22 cellular contexts compared by ENCODE assay signal in genomic region chr10:113445736-113446135, GRCh38.
A peak's percentile ranks its signal among the peaks of the same experiment; 100 is the strongest.
DNase-seq lines count a peak whose midpoint lies in the region; ATAC-seq and TF ChIP-seq lines count a peak whose summit lies in the region.
"Had no signal": no experiment of that assay in that cellular context is flagged by ENCODE, and none has a peak within 500 bp of the region (broad histone marks: within the 10 kb centered on the region; RNA-seq: fewer than 3 reads in every experiment).

No MANE protein-coding gene starts in this region.

- no peak overlapping the region for H3K4me3 Mint-ChIP-seq in osteocyte (ENCODE audit: unreplicated experiment)
- H3K4me3 Mint-ChIP-seq: B cell; CD4-positive, alpha-beta T cell; CD8-positive, alpha-beta memory T cell; HFFc6 had no signal

- no peak for TF ChIP-seq POLR2A in esophagus muscularis mucosa (IDR thresholded peaks at IDR 0.05; ENCODE audit: low read depth)

- ATAC-seq in left lung: no peak
- ATAC-seq: GM12878 had no signal

- no peak overlapping the region for H3K4me3 ChIP-seq in esophagus muscularis mucosa
- H3K4me3 ChIP-seq in left lung: no peak overlapping the region
- H3K4me3 ChIP-seq: BLaER1, GM12878, GM23248 had no signal

- no peak for TF ChIP-seq EP300 in esophagus muscularis mucosa (IDR thresholded peaks at IDR 0.05)

- H3K36me3 ChIP-seq in esophagus muscularis mucosa: no peaks in the 10 kb centered on the region
- H3K36me3 ChIP-seq in left lung: no peaks in the 10 kb centered on the region
- H3K36me3 ChIP-seq: BLaER1 had no signal

- H3K27ac ChIP-seq in esophagus muscularis mucosa (replicated peaks in 1 of 4) (no peak overlapping the region), left lung (no peak overlapping the region)
- H3K27ac ChIP-seq: 22Rv1, BLaER1, C4-2B, GM23248 had no signal

- intact Hi-C loops in esophagus muscularis mucosa (cut with DNase I) (no loop called here), left lung (cut with DNase I) (no loop called here)

- 71% methylated on average over 5 of the region's 5 CpGs for WGBS in esophagus muscularis mucosa

- H3K4me1 Mint-ChIP-seq in osteocyte (ENCODE audit: unreplicated experiment): no peaks in the 10 kb centered on the region
- H3K4me1 Mint-ChIP-seq: B cell; CD8-positive, alpha-beta memory T cell had no signal

- no peaks in the 10 kb centered on the region for H3K9me3 Mint-ChIP-seq in osteocyte (ENCODE audit: unreplicated experiment)
- H3K9me3 Mint-ChIP-seq: CD4-positive, alpha-beta T cell; CD8-positive, alpha-beta memory T cell; HFFc6 had no signal

- no peaks in the 10 kb centered on the region for H3K9me3 ChIP-seq in esophagus muscularis mucosa
- no peaks in the 10 kb centered on the region for H3K9me3 ChIP-seq in left lung
- H3K9me3 ChIP-seq: BLaER1 had no signal

- peaks cover 0 to 5% (median 0%) of the 10 kb centered on the region in 4 donors for H3K27me3 ChIP-seq in esophagus muscularis mucosa
- H3K27me3 ChIP-seq in left lung: no peaks in the 10 kb centered on the region
- H3K27me3 ChIP-seq: BLaER1 had no signal

- no peaks in the 10 kb centered on the region for H3K4me1 ChIP-seq in esophagus muscularis mucosa
- H3K4me1 ChIP-seq in left lung: no peaks in the 10 kb centered on the region

- no peaks in the 10 kb centered on the region for H3K36me3 Mint-ChIP-seq in osteocyte (ENCODE audit: unreplicated experiment)
- H3K36me3 Mint-ChIP-seq: CD8-positive, alpha-beta memory T cell had no signal

- peaks cover 38% of the 10 kb centered on the region for H3K27me3 Mint-ChIP-seq in osteocyte (ENCODE audit: unreplicated experiment)

- TF ChIP-seq CTCF in esophagus muscularis mucosa (IDR thresholded peaks at IDR 0.05) (no peak), osteocyte (IDR thresholded peaks at IDR 0.05) (no peak), left lung (IDR thresholded peaks at IDR 0.05) (no peak)

- peak; percentile 20 for DNase-seq in CD1c-positive myeloid dendritic cell (ENCODE audit: extremely low spot score)
- peak; percentile 56 for DNase-seq in MV-4-11 (lab: John Stamatoyannopoulos, UW)
- DNase-seq in esophagus muscularis mucosa (ENCODE audit: extremely low spot score): peak; percentile 60
- peak; percentile 30 for DNase-seq in osteocyte (ENCODE audit: extremely low spot score, unreplicated experiment)
- DNase-seq in left lung: no peak
- no peak for DNase-seq in NOMO-1 treated with dmso at 0.1 percent for 144 hours (lab: John Stamatoyannopoulos, UW; ENCODE audit: unreplicated experiment)
- DNase-seq in hepatic stellate cell (ENCODE audit: low spot score): no peak
- no peak for DNase-seq in amniotic stem cell (lab: John Stamatoyannopoulos, UW)
- DNase-seq: CD4-positive, alpha-beta T cell; CD8-positive, alpha-beta memory T cell; DMS 273 treated with DMSO at 0.1 percent for 48 hours; DMS79; EL; GDM1; GM23248; H7; HFFc6 had no signal

- H3K27ac Mint-ChIP-seq in osteocyte (ENCODE audit: unreplicated experiment): no peak overlapping the region
- H3K27ac Mint-ChIP-seq: B cell; CD4-positive, alpha-beta T cell; CD8-positive, alpha-beta memory T cell; HFFc6 had no signal

Comparison
In these comparisons a context has a peak if more than half of its experiments do, and no peak if none do; other contexts are left out.
1. DNase-seq: peak in CD1c-positive myeloid dendritic cell (single experiment), MV-4-11 (single experiment), esophagus muscularis mucosa (single experiment) and osteocyte (single experiment); none in left lung (0 of 2), NOMO-1 treated with dmso at 0.1 percent for 144 hours (single experiment), hepatic stellate cell (single experiment) and amniotic stem cell (single experiment).